15 cellular contexts compared by ENCODE assay signal in genomic region chr10:23063387-23064287, GRCh38. TPM values are rescaled to one million over a fixed set of nuclear protein-coding genes. Genes with fewer than 3 reads are reported as not detected.
DNase-seq lines count a peak whose midpoint lies in the region; ATAC-seq and TF ChIP-seq lines count a peak whose summit lies in the region.
"Had no signal": no experiment of that assay in that cellular context is flagged by ENCODE, and none has a peak within 500 bp of the region (broad histone marks: within the 10 kb centered on the region; RNA-seq: fewer than 3 reads in every experiment).

No MANE protein-coding gene starts in this region.

- H3K9me3 ChIP-seq in lung (ENCODE audit: control insufficient read depth in 2 of 2, insufficient read depth in 1 of 2, low read length in 1 of 2) (peaks cover 0 to 2% of the 10 kb centered on the region in 2 donors), smooth muscle cell (replicated peaks; ENCODE audit: low read depth) (no peaks in the 10 kb centered on the region), mucosa of descending colon (no peaks in the 10 kb centered on the region)

- H4K20me1 ChIP-seq in smooth muscle cell (ENCODE audit: low read depth): no peaks in the 10 kb centered on the region

- H3K27me3 ChIP-seq in brain microvascular endothelial cell (replicated peaks) (no peaks in the 10 kb centered on the region), lung (ENCODE audit: control insufficient read depth, insufficient read depth) (no peaks in the 10 kb centered on the region), smooth muscle cell (ENCODE audit: low read depth) (no peaks in the 10 kb centered on the region)

- in situ Hi-C loops in brain microvascular endothelial cell (cut with HindIII; ENCODE audit: low pct_ligation_motif_present, low sequenced_read_pairs): no loop called here

- TF ChIP-seq CTCF in brain microvascular endothelial cell (IDR thresholded peaks at IDR 0.05; ENCODE audit: low read depth, low read length, missing control alignments) (no peak), lung (IDR thresholded peaks at IDR 0.05; ENCODE audit: control extremely low read depth, extremely low read depth) (no peak), smooth muscle cell (IDR thresholded peaks at IDR 0.05; ENCODE audit: borderline replicate concordance, insufficient read depth, poor library complexity, severe bottlenecking) (no peak), mucosa of descending colon (IDR thresholded peaks at IDR 0.05) (no peak)

- peak; percentile 55 for DNase-seq in DMS 273 (lab: John Stamatoyannopoulos, UW; ENCODE audit: unreplicated experiment)
- no peak for DNase-seq in DMS 273 treated with DMSO at 0.1 percent for 48 hours (lab: John Stamatoyannopoulos, UW)
- DNase-seq in brain microvascular endothelial cell: peak; percentile 12
- DNase-seq in lung (ENCODE audit: low spot score): peak; percentile 26
- DNase-seq in smooth muscle cell (lab: John Stamatoyannopoulos, UW; ENCODE audit: unreplicated experiment): no peak
- DNase-seq in mucosa of descending colon: no peak
- DNase-seq in UCSD-AML1 (lab: John Stamatoyannopoulos, UW; ENCODE audit: unreplicated experiment): no peak
- DNase-seq: activated CD4-positive, alpha-beta T cell treated with anti-CD3 and anti-CD28 coated beads, Interleukin-2, amount 10 ng/mL, durations not matched to agents 24 days and 14 days; COR-L47; NK-92 treated with Interleukin-12 subunit alpha and Interleukin-12 subunit beta, amount 100 ng/mL, for 24 hours; stimulated activated naive CD8-positive, alpha-beta T cell treated with anti-CD3 and anti-CD28 coated beads, Interleukin-15, amount 100 ng/mL, for 72 hours had no signal

- H3K27ac ChIP-seq in brain microvascular endothelial cell (no peak overlapping the region), lung (ENCODE audit: low read depth in 1 of 2, low read length in 1 of 2) (no peak overlapping the region), smooth muscle cell (ENCODE audit: low read depth) (no peak overlapping the region)
- H3K27ac ChIP-seq: 22Rv1, HL-60, skin epidermis had no signal

- no peaks in the 10 kb centered on the region for H3K36me3 ChIP-seq in brain microvascular endothelial cell (replicated peaks)
- H3K36me3 ChIP-seq in lung (ENCODE audit: control insufficient read depth in 2 of 2, insufficient read depth in 2 of 2, low read length in 2 of 2): no peaks in the 10 kb centered on the region
- H3K36me3 ChIP-seq in smooth muscle cell (ENCODE audit: low read depth): no peaks in the 10 kb centered on the region
- H3K36me3 ChIP-seq in mucosa of descending colon (ENCODE audit: low read depth): no peaks in the 10 kb centered on the region

- peaks cover 3 to 4% of the 10 kb centered on the region in 2 donors for H3K4me1 ChIP-seq in lung (ENCODE audit: control insufficient read depth in 2 of 2, insufficient read depth in 2 of 2, low read length in 2 of 2)
- peaks cover 8% of the 10 kb centered on the region for H3K4me1 ChIP-seq in smooth muscle cell (ENCODE audit: low read depth)
- peaks cover 11% of the 10 kb centered on the region for H3K4me1 ChIP-seq in mucosa of descending colon (ENCODE audit: low read depth)

- ATAC-seq in lung (ENCODE audit: insufficient read depth, low FRiP score) (no peak), mucosa of descending colon (no peak), GM19455 (IDR thresholded peaks at IDR 0.05; ENCODE audit: unreplicated experiment) (no peak)
- ATAC-seq: stimulated activated naive CD8-positive, alpha-beta T cell treated with anti-CD3 and anti-CD28 coated beads, Interleukin-15, amount 100 ng/mL, for 72 hours had no signal

- no peaks in the 10 kb centered on the region for H3K79me2 ChIP-seq in smooth muscle cell (ENCODE audit: low read depth)

- intact Hi-C loops in mucosa of descending colon (cut with DNase I, micrococcal nuclease): no loop called here

- 79 to 82% methylated on average over 26 of the region's 26 CpGs for whole genome bisulfite sequencing in lung, 2 donors
- WGBS in smooth muscle cell (ENCODE audit: low lambda C conversion rate): 72% methylated on average over 26 of the region's 26 CpGs

- no peak overlapping the region for H3K9ac ChIP-seq in smooth muscle cell (ENCODE audit: low read depth)

- no peak overlapping the region for H3K4me3 ChIP-seq in brain microvascular endothelial cell (ENCODE audit: low read depth, low read length)
- no peak overlapping the region for H3K4me3 ChIP-seq in lung
- no peak overlapping the region for H3K4me3 ChIP-seq in smooth muscle cell
- H3K4me3 ChIP-seq in mucosa of descending colon: no peak overlapping the region
- H3K4me3 ChIP-seq: skin epidermis had no signal

- H3F3A ChIP-seq in smooth muscle cell (ENCODE audit: low read depth): no peaks in the 10 kb centered on the region

- H2AFZ ChIP-seq in smooth muscle cell (ENCODE audit: low read depth): no peak overlapping the region

- peak overlapping the region; percentile 55 for H3K4me2 ChIP-seq in smooth muscle cell

RNA-seq across cellular contexts. Expression of gene MSRB2, which starts 31.7 kb away (rescaled TPM):
- total RNA-seq in lung: 10 to 100 TPM; 15.6 to 27.1 TPM
- 10 to 100 TPM; 17.0 to 23.9 TPM for polyA plus RNA-seq in lung
- total RNA-seq in smooth muscle cell: 9.4 and 21.5 TPM in 2 replicates
- 64.0 and 70.9 TPM in 2 replicates for polyA plus RNA-seq in smooth muscle cell
- total RNA-seq in mucosa of descending colon: 10 to 100 TPM; 35.1 to 49.8 (median 48.4) TPM

Comparison
In these comparisons a context has a peak if more than half of its experiments do, and no peak if none do; other contexts are left out.
1. DNase-seq: peak in DMS 273 (single experiment), brain microvascular endothelial cell (single experiment) and lung (single experiment); none in DMS 273 treated with DMSO at 0.1 percent for 48 hours (single experiment), smooth muscle cell (single experiment), mucosa of descending colon (0 of 3) and UCSD-AML1 (single experiment).